Comparison of ENCODE assay signal across 16 cellular contexts in the genomic region with DNA sequence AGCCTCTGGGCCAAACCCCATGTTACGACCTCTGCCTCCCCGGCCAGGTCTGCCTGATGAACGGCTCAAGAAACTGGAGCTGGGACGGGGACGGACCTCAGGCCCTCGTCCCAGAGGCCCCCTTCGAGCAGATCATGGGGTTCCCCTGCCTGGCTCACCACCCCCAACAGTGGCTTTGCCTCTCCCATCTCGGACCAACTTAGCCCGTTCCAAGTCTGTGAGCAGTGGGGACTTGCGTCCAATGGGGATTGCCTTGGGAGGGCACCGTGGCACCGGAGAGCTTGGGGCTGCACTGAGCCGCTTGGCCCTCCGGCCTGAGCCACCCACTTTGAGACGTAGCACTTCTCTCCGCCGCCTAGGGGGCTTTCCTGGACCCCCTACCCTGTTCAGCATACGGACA. TPM values are rescaled to one million over a fixed set of nuclear protein-coding genes. Genes with fewer than 3 reads are reported as not detected.
A peak's percentile ranks its signal among the peaks of the same experiment; 100 is the strongest.
DNase-seq lines count a peak whose midpoint lies in the region; ATAC-seq and TF ChIP-seq lines count a peak whose summit lies in the region.
"Had no signal": no experiment of that assay in that cellular context is flagged by ENCODE, and none has a peak within 500 bp of the region (broad histone marks: within the 10 kb centered on the region; RNA-seq: fewer than 3 reads in every experiment).

No MANE protein-coding gene starts in this region.

- DNase-seq in activated CD8-positive, alpha-beta memory T cell treated with anti-CD3 and anti-CD28 coated beads, Interleukin-2, amount 10 ng/mL, durations not matched to agents 7 days and 5 days: no peak
- DNase-seq in activated CD8-positive, alpha-beta memory T cell treated with anti-CD3 and anti-CD28 coated beads for 24 hours: no peak
- DNase-seq in NT2/D1 (ENCODE audit: low read depth, low spot score) (no peak), endothelial cell (ENCODE audit: low spot score) (no peak), progenitor cell of endocrine pancreas (ENCODE audit: low spot score, unreplicated experiment) (no peak), NCI-H2227 treated with DMSO at 0.1 percent for 48 hours (lab: John Stamatoyannopoulos, UW) (no peak)
- DNase-seq: amygdala; effector CD8-positive, alpha-beta T cell; left ventricle myocardium superior; NCI-H1048; NCI-H510A; retina; SIG-M5 had no signal

- H3K9me3 ChIP-seq in NT2/D1 (ENCODE audit: insufficient read depth, low read length): no peaks in the 10 kb centered on the region
- H3K9me3 ChIP-seq: tibial artery had no signal

- no peak for ATAC-seq in activated CD8-positive, alpha-beta memory T cell treated with anti-CD3 and anti-CD28 coated beads, Interleukin-2, amount 10 ng/mL, durations not matched to agents 7 days and 5 days
- no peak for ATAC-seq in HG03565 (IDR thresholded peaks at IDR 0.05; ENCODE audit: unreplicated experiment)
- no peak for ATAC-seq in GM21529 (IDR thresholded peaks at IDR 0.05; ENCODE audit: unreplicated experiment)
- ATAC-seq: left ventricle myocardium superior had no signal

- no peak overlapping the region for H3K4me3 ChIP-seq in NT2/D1 (ENCODE audit: insufficient read length, low read depth)

- no peak overlapping the region for H3K4me3 Mint-ChIP-seq in activated CD8-positive, alpha-beta memory T cell treated with anti-CD3 and anti-CD28 coated beads, Interleukin-2, amount 10 ng/mL, durations not matched to agents 7 days and 5 days
- H3K4me3 Mint-ChIP-seq in endothelial cell (ENCODE audit: unreplicated experiment) (peak overlapping the region; percentile 74), progenitor cell of endocrine pancreas (ENCODE audit: low read depth) (peak overlapping the region; percentile 80)

- peaks cover 78% of the 10 kb centered on the region for H3K36me3 ChIP-seq in NT2/D1 (ENCODE audit: insufficient read depth, insufficient read length, low read length)

- peak overlapping the region; percentile 21 for H3K27ac Mint-ChIP-seq in activated CD8-positive, alpha-beta memory T cell treated with anti-CD3 and anti-CD28 coated beads, Interleukin-2, amount 10 ng/mL, durations not matched to agents 7 days and 5 days
- H3K27ac Mint-ChIP-seq in endothelial cell (ENCODE audit: unreplicated experiment) (no peak overlapping the region), progenitor cell of endocrine pancreas (no peak overlapping the region)

- no peak for TF ChIP-seq CTCF in endothelial cell (IDR thresholded peaks at IDR 0.05; ENCODE audit: unreplicated experiment)
- TF ChIP-seq CTCF in progenitor cell of endocrine pancreas (IDR thresholded peaks at IDR 0.05; ENCODE audit: unreplicated experiment): no peak

- H3K27me3 Mint-ChIP-seq in activated CD8-positive, alpha-beta memory T cell treated with anti-CD3 and anti-CD28 coated beads, Interleukin-2, amount 10 ng/mL, durations not matched to agents 7 days and 5 days: no peaks in the 10 kb centered on the region
- H3K27me3 Mint-ChIP-seq in endothelial cell (ENCODE audit: unreplicated experiment) (peaks cover 20% of the 10 kb centered on the region), progenitor cell of endocrine pancreas (no peaks in the 10 kb centered on the region)

- no peaks in the 10 kb centered on the region for H3K9me3 Mint-ChIP-seq in activated CD8-positive, alpha-beta memory T cell treated with anti-CD3 and anti-CD28 coated beads, Interleukin-2, amount 10 ng/mL, durations not matched to agents 7 days and 5 days (ENCODE audit: low read depth)
- H3K9me3 Mint-ChIP-seq in endothelial cell (ENCODE audit: unreplicated experiment) (no peaks in the 10 kb centered on the region), progenitor cell of endocrine pancreas (ENCODE audit: low read depth) (no peaks in the 10 kb centered on the region)

- H3K9ac ChIP-seq in NT2/D1 (ENCODE audit: insufficient read length, low read depth): peak overlapping the region; percentile 12

- H3K4me1 ChIP-seq in NT2/D1 (ENCODE audit: insufficient read depth, insufficient read length): peaks cover 7% of the 10 kb centered on the region

- peaks cover 44% of the 10 kb centered on the region for H3K4me1 Mint-ChIP-seq in activated CD8-positive, alpha-beta memory T cell treated with anti-CD3 and anti-CD28 coated beads, Interleukin-2, amount 10 ng/mL, durations not matched to agents 7 days and 5 days
- H3K4me1 Mint-ChIP-seq in endothelial cell (ENCODE audit: unreplicated experiment) (peaks cover 45% of the 10 kb centered on the region), progenitor cell of endocrine pancreas (ENCODE audit: low read depth) (peaks cover 16% of the 10 kb centered on the region)

- H3K36me3 Mint-ChIP-seq in activated CD8-positive, alpha-beta memory T cell treated with anti-CD3 and anti-CD28 coated beads, Interleukin-2, amount 10 ng/mL, durations not matched to agents 7 days and 5 days: peaks cover 29% of the 10 kb centered on the region
- peaks cover 42% of the 10 kb centered on the region for H3K36me3 Mint-ChIP-seq in endothelial cell (ENCODE audit: low read depth, unreplicated experiment)
- H3K36me3 Mint-ChIP-seq in progenitor cell of endocrine pancreas (ENCODE audit: insufficient read depth): peaks cover 33% of the 10 kb centered on the region

- CTCF ChIA-PET in activated CD8-positive, alpha-beta memory T cell treated with anti-CD3 and anti-CD28 coated beads, Interleukin-2, amount 10 ng/mL, durations not matched to agents 7 days and 5 days (lab: Charles Lee): interaction anchor here (0.8 kb wide), 1 partner anchor 20 kb away, joined by 4 read pairs; no protein-coding TSS in a partner anchor

- H3K27me3 ChIP-seq in NT2/D1 (ENCODE audit: insufficient read depth, insufficient read length): no peaks in the 10 kb centered on the region
- H3K27me3 ChIP-seq: tibial artery had no signal

RNA-seq across cellular contexts. Expression of a gene that starts 1.5 kb away (rescaled TPM):
- total RNA-seq in activated CD8-positive, alpha-beta memory T cell treated with anti-CD3 and anti-CD28 coated beads, Interleukin-2, amount 10 ng/mL, durations not matched to agents 7 days and 5 days: 10 to 100 TPM; 36.0 to 40.8 TPM
- 22.2 TPM for total RNA-seq in endothelial cell (ENCODE audit: unreplicated experiment)
- total RNA-seq in progenitor cell of endocrine pancreas: 48.8 and 51.1 TPM in 2 replicates

RNA-seq across cellular contexts. Expression of a gene that starts 5.5 kb away (rescaled TPM):
- total RNA-seq in activated CD8-positive, alpha-beta memory T cell treated with anti-CD3 and anti-CD28 coated beads, Interleukin-2, amount 10 ng/mL, durations not matched to agents 7 days and 5 days: 10 to 100 TPM; 34.5 to 43.9 TPM
- total RNA-seq in endothelial cell (ENCODE audit: unreplicated experiment) (39.0 TPM), progenitor cell of endocrine pancreas (50.9 and 56.5 TPM in 2 replicates)

RNA-seq across cellular contexts. Expression of a gene that starts 7.0 kb away (rescaled TPM):
- total RNA-seq in activated CD8-positive, alpha-beta memory T cell treated with anti-CD3 and anti-CD28 coated beads, Interleukin-2, amount 10 ng/mL, durations not matched to agents 7 days and 5 days: 10 to 100 TPM; 90.7 to 98.4 TPM
- total RNA-seq in endothelial cell (ENCODE audit: unreplicated experiment): 124 TPM
- 139 and 150 TPM in 2 replicates for total RNA-seq in progenitor cell of endocrine pancreas

RNA-seq across cellular contexts. Expression of a gene that starts 16.5 kb away (rescaled TPM):
- total RNA-seq in activated CD8-positive, alpha-beta memory T cell treated with anti-CD3 and anti-CD28 coated beads, Interleukin-2, amount 10 ng/mL, durations not matched to agents 7 days and 5 days: 10 to 100 TPM; 47.0 to 53.5 TPM
- 44.0 TPM for total RNA-seq in endothelial cell (ENCODE audit: unreplicated experiment)
- 45.9 and 48.2 TPM in 2 replicates for total RNA-seq in progenitor cell of endocrine pancreas

RNA-seq across cellular contexts. Expression of a gene that starts 28.3 kb away (rescaled TPM):
- total RNA-seq in activated CD8-positive, alpha-beta memory T cell treated with anti-CD3 and anti-CD28 coated beads, Interleukin-2, amount 10 ng/mL, durations not matched to agents 7 days and 5 days: 10 to 100 TPM; 37.1 to 40.6 TPM
- 133 TPM for total RNA-seq in endothelial cell (ENCODE audit: unreplicated experiment)
- total RNA-seq in progenitor cell of endocrine pancreas: 46.9 and 49.3 TPM in 2 replicates
